33 cellular contexts compared by ENCODE assay signal in the genomic region with DNA sequence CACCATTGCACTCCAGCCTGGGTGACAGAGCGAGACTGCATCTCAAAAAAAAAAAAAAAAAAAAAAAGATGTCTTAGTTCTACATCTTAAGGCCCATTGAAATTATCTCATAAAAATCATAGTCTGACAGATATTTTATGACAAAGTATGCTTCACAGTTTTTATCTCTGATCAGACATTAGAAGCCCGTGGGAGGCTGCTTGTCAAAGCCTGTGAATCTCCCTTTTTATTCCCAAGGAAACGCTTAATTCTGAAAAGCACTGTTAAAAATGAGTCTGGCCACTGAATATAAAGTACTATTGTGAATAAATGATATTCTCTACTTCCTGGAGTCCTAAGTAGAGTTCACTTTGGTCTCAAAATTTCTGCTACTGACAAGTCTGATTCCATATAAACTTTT.
DNase-seq lines count a peak whose midpoint lies in the region; ATAC-seq and TF ChIP-seq lines count a peak whose summit lies in the region.
"Had no signal": no experiment of that assay in that cellular context is flagged by ENCODE, and none has a peak within 500 bp of the region (broad histone marks: within the 10 kb centered on the region; RNA-seq: fewer than 3 reads in every experiment).

No MANE protein-coding gene starts in this region.

- TF ChIP-seq CTCF in cardiac muscle cell (IDR thresholded peaks at IDR 0.05; ENCODE audit: low read depth, low read length), result no peak
- TF ChIP-seq CTCF in mesothelial cell of epicardium (IDR thresholded peaks at IDR 0.05; ENCODE audit: unreplicated experiment), result no peak

- no peaks in the 10 kb centered on the region for H3K4me1 Mint-ChIP-seq in mesothelial cell of epicardium
- H3K4me1 Mint-ChIP-seq: B cell; CD14-positive monocyte; CD4-positive, alpha-beta memory T cell; CD4-positive, CD25-positive, alpha-beta regulatory T cell; CD8-positive, alpha-beta memory T cell had no signal

- no peaks in the 10 kb centered on the region for H3K36me3 Mint-ChIP-seq in mesothelial cell of epicardium
- H3K36me3 Mint-ChIP-seq: CD14-positive monocyte; CD4-positive, alpha-beta memory T cell; CD4-positive, CD25-positive, alpha-beta regulatory T cell; CD8-positive, alpha-beta memory T cell; CD8-positive, alpha-beta T cell had no signal

- H3K4me1 ChIP-seq in cardiac muscle cell (ENCODE audit: low read depth), result no peaks in the 10 kb centered on the region
- H3K4me1 ChIP-seq: A549; BE2C; BLaER1; BLaER1 treated with 17β-estradiol and CSF1 and Interleukin-3, amounts not matched to agents 10 nM and 100 nM had no signal

- no peak overlapping the region for H3K4me3 ChIP-seq in cardiac muscle cell
- H3K4me3 ChIP-seq: A549; BLaER1; BLaER1 treated with 17β-estradiol and CSF1 and Interleukin-3, amounts not matched to agents 10 nM and 100 nM had no signal

- no peaks in the 10 kb centered on the region for H3K27me3 ChIP-seq in cardiac muscle cell
- H3K27me3 ChIP-seq: BE2C; BLaER1; BLaER1 treated with 17β-estradiol and CSF1 and Interleukin-3, amounts not matched to agents 10 nM and 100 nM had no signal

- ATAC-seq in Right ventricle myocardium inferior, result no peak
- ATAC-seq: A549; CD8-positive, alpha-beta T cell had no signal

- intact Hi-C loops in Right ventricle myocardium inferior (cut with DNase I), result no loop called here

- no peaks in the 10 kb centered on the region for H3K36me3 ChIP-seq in cardiac muscle cell
- H3K36me3 ChIP-seq: BE2C; BLaER1; BLaER1 treated with 17β-estradiol and CSF1 and Interleukin-3, amounts not matched to agents 10 nM and 100 nM had no signal

- no peaks in the 10 kb centered on the region for H3K9me3 ChIP-seq in cardiac muscle cell (ENCODE audit: low read depth)
- H3K9me3 ChIP-seq: BE2C had no signal

- no peak overlapping the region for H3K4me3 Mint-ChIP-seq in mesothelial cell of epicardium
- H3K4me3 Mint-ChIP-seq: B cell; CD14-positive monocyte; CD4-positive, alpha-beta memory T cell; CD4-positive, alpha-beta T cell; CD4-positive, CD25-positive, alpha-beta regulatory T cell; CD8-positive, alpha-beta memory T cell; CD8-positive, alpha-beta T cell had no signal

- peak overlapping the region; percentile 39 for H3K27ac ChIP-seq in cardiac muscle cell
- H3K27ac ChIP-seq: 22Rv1; A549; BLaER1; BLaER1 treated with 17β-estradiol and CSF1 and Interleukin-3, amounts not matched to agents 10 nM and 100 nM; C4-2B had no signal

- no peaks in the 10 kb centered on the region for H3K27me3 Mint-ChIP-seq in mesothelial cell of epicardium (ENCODE audit: low read depth)
- H3K27me3 Mint-ChIP-seq: CD4-positive, CD25-positive, alpha-beta regulatory T cell had no signal

- peaks cover 24% of the 10 kb centered on the region for H3K9me3 Mint-ChIP-seq in mesothelial cell of epicardium

- DNase-seq in cardiac muscle cell (ENCODE audit: low read depth in 1 of 2, low spot score in 1 of 2) (no peak), Right ventricle myocardium inferior (ENCODE audit: missing footprints) (no peak), COLO829 (ENCODE audit: low spot score) (peak; percentile 56), putamen (ENCODE audit: low spot score) (peak; percentile 47), mesothelial cell of epicardium (ENCODE audit: low spot score in 2 of 2, unreplicated experiment in 2 of 2) (no peak), NCI-H2196 treated with DMSO at 0.1 percent for 48 hours (lab: John Stamatoyannopoulos, UW; ENCODE audit: unreplicated experiment) (no peak)
- DNase-seq: 8988T; ACHN; AML-193; BE2C; C1 segment of cervical spinal cord; Caco-2; Calu3; CD4-positive, alpha-beta memory T cell; CD4-positive, alpha-beta T cell; CD4-positive, CD25-positive, alpha-beta regulatory T cell; CD8-positive, alpha-beta memory T cell; CD8-positive, alpha-beta T cell; COR-L47; DMS 273 treated with DMSO at 0.1 percent for 48 hours; DMS153; DMS53; DMS79; DMS79 treated with DMSO at 0.1 percent for 48 hours; DND-41; EL had no signal

- no peak overlapping the region for H3K27ac Mint-ChIP-seq in mesothelial cell of epicardium
- H3K27ac Mint-ChIP-seq: B cell; CD4-positive, alpha-beta memory T cell; CD4-positive, alpha-beta T cell; CD4-positive, CD25-positive, alpha-beta regulatory T cell; CD8-positive, alpha-beta memory T cell; CD8-positive, alpha-beta T cell had no signal

Comparison
In these comparisons a context has a peak if more than half of its experiments do, and no peak if none do; other contexts are left out.
1. DNase-seq: peak in COLO829 (single experiment) and putamen (single experiment); none in cardiac muscle cell (0 of 2), Right ventricle myocardium inferior (single experiment), mesothelial cell of epicardium (0 of 2) and NCI-H2196 treated with DMSO at 0.1 percent for 48 hours (single experiment).